8 cellular contexts compared by ENCODE assay signal in genomic region chr11:47950396-47950795, GRCh38. TPM values are rescaled to one million over a fixed set of nuclear protein-coding genes. Genes with fewer than 3 reads are reported as not detected.
A peak's percentile ranks its signal among the peaks of the same experiment; 100 is the strongest.
DNase-seq lines count a peak whose midpoint lies in the region; ATAC-seq and TF ChIP-seq lines count a peak whose summit lies in the region.

No MANE protein-coding gene starts in this region.

- intact Hi-C loops in left cardiac atrium (cut with DNase I): no loop called here
- intact Hi-C loops in dorsolateral prefrontal cortex (cut with DNase I): no loop called here

- peaks cover 0 to 4% of the 10 kb centered on the region in 2 donors for H3K4me1 ChIP-seq in right atrium auricular region
- H3K4me1 ChIP-seq in thymus (ENCODE audit: control insufficient read depth, insufficient read depth, low read length): peaks cover 6% of the 10 kb centered on the region

- H3K27ac ChIP-seq in right atrium auricular region (no peak overlapping the region), thymus (ENCODE audit: low read depth) (peak overlapping the region; percentile 52), dorsolateral prefrontal cortex (no peak overlapping the region), brain microvascular endothelial cell (no peak overlapping the region)

- TF ChIP-seq CTCF in right atrium auricular region (IDR thresholded peaks at IDR 0.05) (no peak), fibroblast of pulmonary artery (IDR thresholded peaks at IDR 0.05; ENCODE audit: low read length, missing control alignments) (no peak), dorsolateral prefrontal cortex (IDR thresholded peaks at IDR 0.05 in 54 of 56, conservative IDR thresholded peaks at IDR 0.05 in 2 of 56; ENCODE audit: low read depth in 1 of 56, partially characterized antibody in 56 of 56) (no peak), brain microvascular endothelial cell (IDR thresholded peaks at IDR 0.05; ENCODE audit: low read depth, low read length, missing control alignments) (no peak)

- WGBS in thymus: 22% methylated on average over 5 of the region's 5 CpGs

- no peaks in the 10 kb centered on the region for H3K36me3 ChIP-seq in right atrium auricular region
- H3K36me3 ChIP-seq in thymus (ENCODE audit: control insufficient read depth, insufficient read depth): no peaks in the 10 kb centered on the region
- no peaks in the 10 kb centered on the region for H3K36me3 ChIP-seq in brain microvascular endothelial cell (replicated peaks)

- no peaks in the 10 kb centered on the region for H3K27me3 ChIP-seq in right atrium auricular region
- H3K27me3 ChIP-seq in thymus (ENCODE audit: control insufficient read depth, insufficient read depth): no peaks in the 10 kb centered on the region
- no peaks in the 10 kb centered on the region for H3K27me3 ChIP-seq in dorsolateral prefrontal cortex
- H3K27me3 ChIP-seq in brain microvascular endothelial cell (replicated peaks): no peaks in the 10 kb centered on the region

- peak in 1 of 2 donors; percentile 20 for ATAC-seq in left cardiac atrium

- H3K9me3 ChIP-seq in right atrium auricular region (no peaks in the 10 kb centered on the region), thymus (ENCODE audit: control insufficient read depth) (no peaks in the 10 kb centered on the region)

- DNase-seq in left cardiac atrium (peak; percentile 35), right atrium auricular region (ENCODE audit: low spot score) (no peak), fibroblast of pulmonary artery (ENCODE audit: low read depth) (peak; percentile 22), dorsolateral prefrontal cortex (no peak), brain microvascular endothelial cell (no peak), SW 1271 (lab: John Stamatoyannopoulos, UW) (no peak)
- peak; percentile 23 to 33 for DNase-seq in activated CD4-positive, alpha-beta T cell treated with anti-CD3 and anti-CD28 coated beads for 24 hours (ENCODE audit: low read depth in 2 of 2)

- in situ Hi-C loops in brain microvascular endothelial cell (cut with HindIII; ENCODE audit: low pct_ligation_motif_present, low sequenced_read_pairs): no loop called here

- no peak overlapping the region for H3K4me3 ChIP-seq in right atrium auricular region
- no peak overlapping the region for H3K4me3 ChIP-seq in fibroblast of pulmonary artery (replicated peaks; ENCODE audit: low read depth, low read length)
- H3K4me3 ChIP-seq in thymus (ENCODE audit: low read length): no peak overlapping the region
- no peak overlapping the region for H3K4me3 ChIP-seq in dorsolateral prefrontal cortex
- no peak overlapping the region for H3K4me3 ChIP-seq in brain microvascular endothelial cell (ENCODE audit: low read depth, low read length)

RNA-seq across cellular contexts. Expression of gene PTPRJ, which starts 30.0 kb away (rescaled TPM):
- total RNA-seq in left cardiac atrium: 1 to 10 TPM; 6.7 TPM
- 1 to 10 TPM; 3.4 to 8.0 TPM for total RNA-seq in right atrium auricular region
- polyA plus RNA-seq in thymus: 4.4 TPM
- 10 to 100 TPM; 28.6 to 58.8 (median 37.2) TPM for total RNA-seq in dorsolateral prefrontal cortex

Comparison
In these comparisons a context has a peak if more than half of its experiments do, and no peak if none do; other contexts are left out.
1. DNase-seq: peak in left cardiac atrium (single experiment), activated CD4-positive, alpha-beta T cell treated with anti-CD3 and anti-CD28 coated beads for 24 hours (2 of 2) and fibroblast of pulmonary artery (single experiment); none in right atrium auricular region (single experiment), dorsolateral prefrontal cortex (0 of 10), brain microvascular endothelial cell (single experiment) and SW 1271 (0 of 2).